ENCODE assay signal across 1 cellular context in genomic region chr17:39096435-39097158, GRCh38.
TF ChIP-seq lines count a peak whose summit lies in the region.

No MANE protein-coding gene starts in this region.

TF ChIP-seq in GM23338, 12 proteins besides CTCF, POLR2A, EP300 and RAD21 (continued from another document):
- no peak for TF ChIP-seq ZNF114 (CRISPR knock-in tag; IDR thresholded peaks at IDR 0.05)
- no peak for TF ChIP-seq CREB1 (CRISPR knock-in tag; IDR thresholded peaks at IDR 0.05; ENCODE audit: low read depth)
- no peak for TF ChIP-seq POLR2AphosphoS5 (IDR thresholded peaks at IDR 0.05; ENCODE audit: low read depth)
- TF ChIP-seq JUNB (IDR thresholded peaks at IDR 0.05; ENCODE audit: unreplicated experiment) = no peak
- TF ChIP-seq NANOG (IDR thresholded peaks at IDR 0.05; ENCODE audit: borderline replicate concordance) = no peak
- TF ChIP-seq STAT1 (IDR thresholded peaks at IDR 0.05; ENCODE audit: unreplicated experiment) = no peak
- no peak for TF ChIP-seq ETS1 (IDR thresholded peaks at IDR 0.05)
- no peak for TF ChIP-seq EZH2phosphoT487 (IDR thresholded peaks at IDR 0.05; ENCODE audit: unreplicated experiment)
